In the genomic region with DNA sequence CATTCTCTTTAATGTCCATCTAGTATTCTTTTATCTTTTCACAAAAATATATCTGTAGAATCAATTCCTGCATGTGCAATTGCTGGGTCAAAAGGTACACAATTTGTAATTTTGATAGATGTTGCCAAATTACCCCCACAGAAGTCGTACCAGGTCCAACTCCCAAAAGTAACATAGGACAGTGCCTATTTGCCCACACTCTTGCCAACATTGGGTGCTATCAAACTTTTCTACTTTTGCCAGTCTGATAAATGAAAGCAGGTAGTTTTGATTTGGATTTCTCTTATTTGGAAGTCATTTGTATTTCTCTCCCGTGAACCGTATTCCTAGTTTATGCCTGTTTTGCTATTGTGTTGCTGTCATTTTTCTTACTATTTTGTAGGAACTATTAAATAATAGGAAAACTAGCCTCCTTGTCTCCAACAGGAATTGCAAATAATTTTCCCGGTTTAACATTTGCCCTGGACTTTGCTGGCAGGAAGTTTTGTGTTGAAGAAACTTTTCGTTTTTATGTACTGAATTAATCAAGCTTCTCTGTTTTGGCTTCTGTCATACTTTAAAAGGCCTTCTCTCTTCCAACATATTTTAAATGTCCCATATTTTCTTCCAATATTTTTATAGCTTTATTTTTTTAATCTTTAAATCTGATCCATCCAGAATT, we compare ENCODE assay signal across 37 cellular contexts. TPM values are rescaled to one million over a fixed set of nuclear protein-coding genes. Genes with fewer than 3 reads are reported as not detected.
"Had no signal": no experiment of that assay in that cellular context is flagged by ENCODE, and none has a peak within 500 bp of the region (broad histone marks: within the 10 kb centered on the region; RNA-seq: fewer than 3 reads in every experiment).

No MANE protein-coding gene starts in this region.

- H3K27me3 ChIP-seq: body of pancreas, esophagus squamous epithelium, gastroesophageal sphincter had no signal

- H3K4me1 ChIP-seq: esophagus squamous epithelium, gastroesophageal sphincter had no signal

- H3K9me3 ChIP-seq: body of pancreas, esophagus squamous epithelium, gastroesophageal sphincter had no signal

- H3K4me3 ChIP-seq: body of pancreas, esophagus squamous epithelium, gastroesophageal sphincter had no signal

- H3K27ac ChIP-seq: body of pancreas, epithelial cell of prostate, esophagus squamous epithelium, gastroesophageal sphincter, WERI-Rb-1 had no signal

- H3K27ac Mint-ChIP-seq: activated B cell treated with CpG ODN at 0.5 μM for 24 hours; activated CD8-positive, alpha-beta T cell treated with anti-CD3 and anti-CD28 coated beads for 36 hours; activated naive CD8-positive, alpha-beta T cell; activated T-helper 17 cell treated with anti-CD3 and anti-CD28 coated beads, Interleukin-2, amount 50 U/mL, for 72 hours; effector memory CD8-positive, alpha-beta T cell; T-helper 17 cell; T-helper 2 cell treated with Interferon-gamma antibody and Interleukin-4, amounts not matched to agents 5 μg/mL and 100 μg/mL, for 36 hours had no signal

- ATAC-seq: activated CD4-positive, CD25-positive, alpha-beta regulatory T cell treated with anti-CD3 and anti-CD28 coated beads, Interleukin-2, amount 50 U/mL, for 24 hours; activated CD8-positive, alpha-beta T cell treated with anti-CD3 and anti-CD28 coated beads for 36 hours; activated T-cell treated with anti-CD3 and anti-CD28 coated beads, Interleukin-2, amount 50 U/mL, for 4 hours; activated T-helper 17 cell treated with anti-CD3 and anti-CD28 coated beads, Interleukin-2, amount 50 U/mL, for 72 hours; body of pancreas; effector memory CD8-positive, alpha-beta T cell; gastroesophageal sphincter; T-helper 17 cell had no signal

- DNase-seq: activated B cell treated with CpG ODN at 0.5 μM for 24 hours; activated CD4-positive, alpha-beta T cell treated with anti-CD3 and anti-CD28 coated beads for 48 hours; activated CD4-positive, alpha-beta T cell treated with anti-CD3 and anti-CD28 coated beads, Interleukin-2, amount 50 U/mL, for 1 hour; activated CD4-positive, alpha-beta T cell treated with anti-CD3 and anti-CD28 coated beads, Interleukin-2, amount 50 U/mL, for 48 hours; activated CD8-positive, alpha-beta memory T cell treated with anti-CD3 and anti-CD28 coated beads for 24 hours; activated CD8-positive, alpha-beta T cell treated with anti-CD3 and anti-CD28 coated beads for 36 hours; activated effector memory CD4-positive, alpha-beta T cell treated with Interleukin-2 at 50 U/mL for 16 hours; activated gamma-delta T cell treated with Interleukin-2 at 50 U/mL for 16 hours; activated naive CD4-positive, alpha-beta T cell treated with anti-CD3 and anti-CD28 coated beads, Interleukin-2, amount 50 U/mL, for 16 hours; activated naive CD4-positive, alpha-beta T cell treated with Interleukin-2 at 50 U/mL for 16 hours; activated T-cell treated with anti-CD3 and anti-CD28 coated beads, Interleukin-2, amount 50 U/mL, for 4 hours; amniotic stem cell; anterior cingulate cortex; body of pancreas; caudate nucleus; cortex of kidney; dermis blood vessel endothelial cell; effector CD4-positive, alpha-beta T cell; effector memory CD8-positive, alpha-beta T cell; esophagus squamous epithelium; foreskin melanocyte; T-helper 1 cell; T-helper 17 cell; T1000; WERI-Rb-1 had no signal

- H3K9me3 Mint-ChIP-seq: activated B cell treated with CpG ODN at 0.5 μM for 24 hours; activated CD8-positive, alpha-beta T cell treated with anti-CD3 and anti-CD28 coated beads for 36 hours; activated T-cell treated with anti-CD3 and anti-CD28 coated beads, Interleukin-2, amount 50 U/mL, for 4 hours; activated T-helper 17 cell treated with anti-CD3 and anti-CD28 coated beads, Interleukin-2, amount 50 U/mL, for 72 hours; effector memory CD8-positive, alpha-beta T cell; T-helper 2 cell treated with Interferon-gamma antibody and Interleukin-4, amounts not matched to agents 5 μg/mL and 100 μg/mL, for 36 hours had no signal

- H3K36me3 ChIP-seq: esophagus squamous epithelium, gastroesophageal sphincter, WERI-Rb-1 had no signal

- H3K4me3 Mint-ChIP-seq: activated B cell treated with CpG ODN at 0.5 μM for 24 hours; activated CD8-positive, alpha-beta T cell treated with anti-CD3 and anti-CD28 coated beads for 36 hours; activated naive CD8-positive, alpha-beta T cell; activated T-cell treated with anti-CD3 and anti-CD28 coated beads, Interleukin-2, amount 50 U/mL, for 4 hours; activated T-helper 17 cell treated with anti-CD3 and anti-CD28 coated beads, Interleukin-2, amount 50 U/mL, for 72 hours; effector memory CD8-positive, alpha-beta T cell; T-helper 17 cell; T-helper 2 cell treated with Interferon-gamma antibody and Interleukin-4, amounts not matched to agents 5 μg/mL and 100 μg/mL, for 36 hours had no signal

- H3K27me3 Mint-ChIP-seq: activated CD8-positive, alpha-beta T cell treated with anti-CD3 and anti-CD28 coated beads for 36 hours; activated naive CD8-positive, alpha-beta T cell; activated T-helper 17 cell treated with anti-CD3 and anti-CD28 coated beads, Interleukin-2, amount 50 U/mL, for 72 hours had no signal

- H3K4me1 Mint-ChIP-seq: activated B cell treated with CpG ODN at 0.5 μM for 24 hours had no signal

RNA-seq across cellular contexts. Expression of gene PNMA6E, which starts 34.1 kb away (rescaled TPM):
- total RNA-seq: activated B cell treated with CpG ODN at 0.5 μM for 24 hours; activated CD8-positive, alpha-beta T cell treated with anti-CD3 and anti-CD28 coated beads for 36 hours; activated T-cell treated with anti-CD3 and anti-CD28 coated beads, Interleukin-2, amount 50 U/mL, for 4 hours; activated T-helper 17 cell treated with anti-CD3 and anti-CD28 coated beads, Interleukin-2, amount 50 U/mL, for 72 hours; body of pancreas; chondrocyte; dermis blood vessel endothelial cell; esophagus squamous epithelium; fibroblast of lung; fibroblast of villous mesenchyme; gastroesophageal sphincter; glomerular endothelial cell; T-helper 17 cell had no signal
- polyA plus RNA-seq: adipose tissue, esophagus, fibroblast of lung had no signal

RNA-seq across cellular contexts. Expression of gene PNMA6F, which starts 45.4 kb away (rescaled TPM):
- total RNA-seq: activated B cell treated with CpG ODN at 0.5 μM for 24 hours; activated CD8-positive, alpha-beta T cell treated with anti-CD3 and anti-CD28 coated beads for 36 hours; activated T-cell treated with anti-CD3 and anti-CD28 coated beads, Interleukin-2, amount 50 U/mL, for 4 hours; activated T-helper 17 cell treated with anti-CD3 and anti-CD28 coated beads, Interleukin-2, amount 50 U/mL, for 72 hours; body of pancreas; chondrocyte; dermis blood vessel endothelial cell; esophagus squamous epithelium; fibroblast of lung; fibroblast of villous mesenchyme; gastroesophageal sphincter; glomerular endothelial cell; T-helper 17 cell had no signal
- polyA plus RNA-seq: adipose tissue, esophagus, fibroblast of lung had no signal
